ENCODE assay signal across 14 cellular contexts in genomic region chr1:201775380-201775779, GRCh38.
"Had no signal": no experiment of that assay in that cellular context is flagged by ENCODE, and none has a peak within 500 bp of the region (broad histone marks: within the 10 kb centered on the region; RNA-seq: fewer than 3 reads in every experiment).

No MANE protein-coding gene starts in this region.

- H3K27ac ChIP-seq: upper lobe of left lung had no signal

- DNase-seq: activated CD4-positive, alpha-beta T cell treated with anti-CD3 and anti-CD28 coated beads for 1 hour; activated CD4-positive, alpha-beta T cell treated with anti-CD3 and anti-CD28 coated beads, Interleukin-2, amount 50 U/mL, for 48 hours; activated CD8-positive, alpha-beta memory T cell treated with anti-CD3 and anti-CD28 coated beads, Interleukin-2, amount 10 ng/mL, durations not matched to agents 7 days and 5 days; activated effector memory CD4-positive, alpha-beta T cell treated with anti-CD3 and anti-CD28 coated beads, Interleukin-2, amount 50 U/mL, for 16 hours; activated T-cell treated with anti-CD3 and anti-CD28 coated beads, Interleukin-2, amount 50 U/mL, for 24 hours; caudate nucleus; cortex of kidney; effector memory CD4-positive, alpha-beta T cell; immature natural killer cell; nephron progenitor cell; SHP77; stimulated activated CD4-positive, alpha-beta T cell treated with anti-CD3 and anti-CD28 coated beads, Interleukin-4, amount 100 ng/mL, for 4 hours; upper lobe of left lung had no signal

- ATAC-seq: activated CD8-positive, alpha-beta memory T cell treated with anti-CD3 and anti-CD28 coated beads, Interleukin-2, amount 10 ng/mL, durations not matched to agents 7 days and 5 days; activated naive CD4-positive, alpha-beta T cell treated with anti-CD3 and anti-CD28 coated beads, Interleukin-2, amount 50 U/mL, for 72 hours had no signal

- H3K27me3 ChIP-seq: upper lobe of left lung had no signal

- H3K4me3 ChIP-seq: upper lobe of left lung had no signal
